Comparison of ENCODE assay signal across 8 cellular contexts in genomic region chr5:78907255-78907886, GRCh38.
DNase-seq lines count a peak whose midpoint lies in the region; ATAC-seq lines count a peak whose summit lies in the region.

No MANE protein-coding gene starts in this region.

- H3K36me3 ChIP-seq in rectal smooth muscle tissue (ENCODE audit: control insufficient read depth, insufficient read depth, low read length), result no peaks in the 10 kb centered on the region

- no peak overlapping the region for H3K9ac ChIP-seq in rectal smooth muscle tissue (ENCODE audit: low read length)

- H3K27me3 ChIP-seq in rectal smooth muscle tissue (ENCODE audit: control insufficient read depth, insufficient read depth, low read length), result no peaks in the 10 kb centered on the region

- ATAC-seq in GM21528 (IDR thresholded peaks at IDR 0.05; ENCODE audit: low FRiP score, unreplicated experiment), result no peak
- no peak for ATAC-seq in HG03521 (IDR thresholded peaks at IDR 0.05; ENCODE audit: unreplicated experiment)

- no peak overlapping the region for H3K4me3 ChIP-seq in rectal smooth muscle tissue (ENCODE audit: low read length)

- peak; percentile 93 for DNase-seq in EH (ENCODE audit: low read depth)
- DNase-seq in NOMO-1 treated with DMSO at 0.1 percent for 48 hours (lab: John Stamatoyannopoulos, UW; ENCODE audit: unreplicated experiment), result peak; percentile 66
- peak; percentile 87 for DNase-seq in fibroblast of gingiva (ENCODE audit: low read depth)
- DNase-seq in NCI-H146 treated with DMSO at 0.1 percent for 48 hours (lab: John Stamatoyannopoulos, UW; ENCODE audit: unreplicated experiment), result no peak
- no peak for DNase-seq in stimulated activated CD4-positive, alpha-beta T cell treated with anti-CD3 and anti-CD28 coated beads, Interleukin-4, amount 100 ng/mL, for 4 hours

- H3K27ac ChIP-seq in rectal smooth muscle tissue (ENCODE audit: low read depth, low read length), result peak overlapping the region; percentile 68

- peaks cover 22% of the 10 kb centered on the region for H3K4me1 ChIP-seq in rectal smooth muscle tissue (ENCODE audit: control insufficient read depth, insufficient read depth, low read length)

Comparison
In these comparisons a context has a peak if more than half of its experiments do, and no peak if none do; other contexts are left out.
1. DNase-seq: peak in EH (single experiment), NOMO-1 treated with DMSO at 0.1 percent for 48 hours (single experiment) and fibroblast of gingiva (single experiment); none in NCI-H146 treated with DMSO at 0.1 percent for 48 hours (single experiment) and stimulated activated CD4-positive, alpha-beta T cell treated with anti-CD3 and anti-CD28 coated beads, Interleukin-4, amount 100 ng/mL, for 4 hours (0 of 2).